ENCODE assay signal across 8 cellular contexts in the genomic region with DNA sequence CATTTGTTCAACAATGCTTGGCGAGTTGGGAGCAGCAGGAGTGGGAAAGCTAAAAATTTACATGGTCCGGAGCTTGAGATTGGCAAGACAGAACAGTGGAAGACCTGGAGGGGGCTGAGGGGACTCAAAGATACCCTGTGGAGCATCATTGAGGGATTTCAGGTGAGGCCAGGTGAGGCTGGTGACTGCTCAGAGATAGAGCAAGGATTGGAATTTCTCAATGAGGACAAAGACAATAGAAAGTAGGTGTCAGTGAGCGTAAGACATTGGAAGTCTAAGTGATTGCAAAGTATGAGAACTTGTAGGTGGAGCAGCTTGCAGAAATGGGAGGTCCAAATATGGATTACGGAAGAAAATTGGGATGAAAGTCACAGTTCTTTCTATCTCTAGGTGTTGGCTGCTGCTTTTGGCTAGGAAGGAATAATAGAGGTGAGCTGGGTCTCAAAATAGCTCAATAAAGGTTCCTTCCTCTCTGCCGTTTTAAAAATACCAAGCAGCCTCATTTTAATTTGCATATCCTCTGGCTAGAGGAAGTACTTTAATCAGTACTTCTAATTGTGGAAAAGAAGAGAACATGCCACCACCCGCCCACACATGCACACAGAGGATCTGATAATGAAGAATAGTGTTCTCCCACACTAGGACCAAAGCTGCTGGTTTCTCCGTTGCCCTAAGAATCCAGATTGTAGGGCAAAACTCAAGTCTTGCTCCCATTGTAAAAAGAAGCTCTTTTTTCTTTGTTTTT. TPM values are rescaled to one million over a fixed set of nuclear protein-coding genes. Genes with fewer than 3 reads are reported as not detected.
DNase-seq lines count a peak whose midpoint lies in the region; ATAC-seq and TF ChIP-seq lines count a peak whose summit lies in the region.

No MANE protein-coding gene starts in this region.

- H3K9me3 Mint-ChIP-seq in activated CD4-positive, alpha-beta memory T cell treated with anti-CD3 and anti-CD28 coated beads, Interleukin-2, amount 10 ng/mL, durations not matched to agents 7 days and 5 days, result no peaks in the 10 kb centered on the region

- CTCF ChIA-PET in activated CD4-positive, alpha-beta memory T cell treated with anti-CD3 and anti-CD28 coated beads, Interleukin-2, amount 10 ng/mL, durations not matched to agents 7 days and 5 days (lab: Charles Lee), result interaction anchor here (0.7 to 3.8 kb wide), 3 partner anchors 13 to 175 kb away, joined by 3 to 11 read pairs (median 5); partner anchors contain the start of genes SORL1 and SORL1-AS1

- TF ChIP-seq CTCF in stomach (IDR thresholded peaks at IDR 0.05), result no peak

- H3K4me1 ChIP-seq in stomach, result peaks cover 0 to 11% (median 5%) of the 10 kb centered on the region in 4 donors

- no peak for TF ChIP-seq EP300 in stomach (IDR thresholded peaks at IDR 0.05)

- intact Hi-C loops in stomach (cut with DNase I; ENCODE audit: low total_unique reads), result no loop called here

- peaks cover 0 to 27% (median 23%) of the 10 kb centered on the region in 4 donors for H3K36me3 ChIP-seq in stomach

- TF ChIP-seq POLR2A in stomach (IDR thresholded peaks at IDR 0.05), result no peak

- ATAC-seq in GM19438 (IDR thresholded peaks at IDR 0.05; ENCODE audit: low read depth, unreplicated experiment) (peak; percentile 60), HG03342 (IDR thresholded peaks at IDR 0.05; ENCODE audit: unreplicated experiment) (peak; percentile 62)

- peak overlapping the region; percentile 55 for H3K27ac Mint-ChIP-seq in activated CD4-positive, alpha-beta memory T cell treated with anti-CD3 and anti-CD28 coated beads, Interleukin-2, amount 10 ng/mL, durations not matched to agents 7 days and 5 days

- H3K4me3 Mint-ChIP-seq in activated CD4-positive, alpha-beta memory T cell treated with anti-CD3 and anti-CD28 coated beads, Interleukin-2, amount 10 ng/mL, durations not matched to agents 7 days and 5 days, result peak overlapping the region; percentile 5

- no peak overlapping the region for H3K4me3 ChIP-seq in stomach

- WGBS in stomach, 5 donors, result 53 to 69% (median 59%) methylated on average over 7 of the region's 7 CpGs

- H3K4me1 Mint-ChIP-seq in activated CD4-positive, alpha-beta memory T cell treated with anti-CD3 and anti-CD28 coated beads, Interleukin-2, amount 10 ng/mL, durations not matched to agents 7 days and 5 days, result peaks cover 28% of the 10 kb centered on the region

- no peaks in the 10 kb centered on the region for H3K9me3 ChIP-seq in stomach

- H3K27me3 Mint-ChIP-seq in activated CD4-positive, alpha-beta memory T cell treated with anti-CD3 and anti-CD28 coated beads, Interleukin-2, amount 10 ng/mL, durations not matched to agents 7 days and 5 days, result no peaks in the 10 kb centered on the region

- peak; percentile 25 for DNase-seq in activated CD4-positive, alpha-beta memory T cell treated with anti-CD3 and anti-CD28 coated beads, Interleukin-2, amount 10 ng/mL, durations not matched to agents 7 days and 5 days
- peak; percentile 35 for DNase-seq in stimulated activated CD4-positive, alpha-beta T cell treated with anti-CD3 and anti-CD28 coated beads, Interleukin-1b, Interleukin-23, amount 100 ng/mL, for 48 hours
- no peak for DNase-seq in stomach
- DNase-seq in NCI-H2029 (lab: John Stamatoyannopoulos, UW), result no peak
- no peak for DNase-seq in NCI-H1436 treated with DMSO at 0.1 percent for 48 hours (lab: John Stamatoyannopoulos, UW)
- no peak for DNase-seq in DMS153 (lab: John Stamatoyannopoulos, UW)

- POLR2A ChIA-PET in activated CD4-positive, alpha-beta memory T cell treated with anti-CD3 and anti-CD28 coated beads, Interleukin-2, amount 10 ng/mL, durations not matched to agents 7 days and 5 days (lab: Charles Lee), result interaction anchor here (0.6 to 2.4 kb wide), 5 partner anchors 12 to 44 kb away, joined by 3 to 19 read pairs (median 3); no protein-coding TSS in a partner anchor

- peaks cover 83% of the 10 kb centered on the region for H3K36me3 Mint-ChIP-seq in activated CD4-positive, alpha-beta memory T cell treated with anti-CD3 and anti-CD28 coated beads, Interleukin-2, amount 10 ng/mL, durations not matched to agents 7 days and 5 days (ENCODE audit: low read depth)

- H3K27me3 ChIP-seq in stomach, result no peaks in the 10 kb centered on the region

- no peak overlapping the region for H3K27ac ChIP-seq in stomach

RNA-seq across cellular contexts. Expression of gene SORL1, which starts 42.4 kb away (rescaled TPM):
- 100 to 1,000 TPM; 115 to 116 TPM for total RNA-seq in activated CD4-positive, alpha-beta memory T cell treated with anti-CD3 and anti-CD28 coated beads, Interleukin-2, amount 10 ng/mL, durations not matched to agents 7 days and 5 days
- total RNA-seq in stomach, result 100 to 1,000 TPM in 1 of 5 donors, 10 to 100 TPM in 4; 17.2 to 161 (median 25.9) TPM
- 1 to 10 TPM in 2 of 3 donors, under 1 TPM in 1; 0.76 to 2.0 (median 1.8) TPM for polyA plus RNA-seq in stomach

Comparison
In these comparisons a context has a peak if more than half of its experiments do, and no peak if none do; other contexts are left out.
1. DNase-seq: peak in activated CD4-positive, alpha-beta memory T cell treated with anti-CD3 and anti-CD28 coated beads, Interleukin-2, amount 10 ng/mL, durations not matched to agents 7 days and 5 days (single experiment) and stimulated activated CD4-positive, alpha-beta T cell treated with anti-CD3 and anti-CD28 coated beads, Interleukin-1b, Interleukin-23, amount 100 ng/mL, for 48 hours (single experiment); none in stomach (single experiment), NCI-H2029 (single experiment), NCI-H1436 treated with DMSO at 0.1 percent for 48 hours (single experiment) and DMS153 (single experiment).